Comparison of ENCODE assay signal across 9 cellular contexts in genomic region chr19:13718733-13719132, GRCh38. TPM values are rescaled to one million over a fixed set of nuclear protein-coding genes. Genes with fewer than 3 reads are reported as not detected.
A peak's percentile ranks its signal among the peaks of the same experiment; 100 is the strongest.
DNase-seq lines count a peak whose midpoint lies in the region; ATAC-seq and TF ChIP-seq lines count a peak whose summit lies in the region.
"Had no signal": no experiment of that assay in that cellular context is flagged by ENCODE, and none has a peak within 500 bp of the region (broad histone marks: within the 10 kb centered on the region; RNA-seq: fewer than 3 reads in every experiment).

No MANE protein-coding gene starts in this region.

- H3K4me1 ChIP-seq in Peyer's patch (no peaks in the 10 kb centered on the region), esophagus muscularis mucosa (peaks cover 0 to 5% (median 0%) of the 10 kb centered on the region in 4 donors)

- no peak overlapping the region for H3K4me3 Mint-ChIP-seq in progenitor cell of endocrine pancreas (ENCODE audit: low read depth)

- H3K27me3 Mint-ChIP-seq in progenitor cell of endocrine pancreas, result peaks cover 7% of the 10 kb centered on the region

- TF ChIP-seq POLR2A in Peyer's patch (IDR thresholded peaks at IDR 0.05) (no peak), esophagus muscularis mucosa (IDR thresholded peaks at IDR 0.05; ENCODE audit: low read depth) (no peak)

- TF ChIP-seq EP300 in esophagus muscularis mucosa (IDR thresholded peaks at IDR 0.05), result no peak

- POLR2A ChIA-PET in AG04449 (lab: Yijun Ruan, JAX), result interaction anchor here (0.8 kb wide), 1 partner anchor 13 kb away, joined by 3 read pairs; no protein-coding TSS in a partner anchor

- H3K36me3 Mint-ChIP-seq in progenitor cell of endocrine pancreas (ENCODE audit: insufficient read depth), result no peaks in the 10 kb centered on the region

- H3K4me1 Mint-ChIP-seq in progenitor cell of endocrine pancreas (ENCODE audit: low read depth), result peaks cover 4% of the 10 kb centered on the region

- peak; percentile 53 for TF ChIP-seq CTCF in AG04449 (IDR thresholded peaks at IDR 0.05; ENCODE audit: insufficient read depth, low read length, missing control alignments)
- TF ChIP-seq CTCF in LNCaP clone FGC (IDR thresholded peaks at IDR 0.05; ENCODE audit: control insufficient read depth, extremely low read depth, insufficient read depth), result peak; percentile 57
- peak in 4 of 6 experiments; percentile 5 to 40 (median 38) for TF ChIP-seq CTCF in Peyer's patch (IDR thresholded peaks at IDR 0.05)
- peak; percentile 28 to 41 (median 35) for TF ChIP-seq CTCF in esophagus muscularis mucosa (IDR thresholded peaks at IDR 0.05)
- peak; percentile 27 for TF ChIP-seq CTCF in progenitor cell of endocrine pancreas (IDR thresholded peaks at IDR 0.05; ENCODE audit: unreplicated experiment)

- intact Hi-C loops in esophagus muscularis mucosa (cut with DNase I), result no loop called here

- H3K4me3 ChIP-seq in AG04449 (ENCODE audit: low read depth, low read length), result no peak overlapping the region
- no peak overlapping the region for H3K4me3 ChIP-seq in LNCaP clone FGC (ENCODE audit: low read depth, low read length)
- no peak overlapping the region for H3K4me3 ChIP-seq in Peyer's patch
- no peak overlapping the region for H3K4me3 ChIP-seq in esophagus muscularis mucosa

- ATAC-seq in GM21360 (IDR thresholded peaks at IDR 0.05; ENCODE audit: unreplicated experiment), result no peak

- peaks cover 3% of the 10 kb centered on the region for H3K9me3 Mint-ChIP-seq in progenitor cell of endocrine pancreas (ENCODE audit: low read depth)

- DNase-seq in AG04449 (ENCODE audit: low read depth, low spot score), result peak; percentile 53
- peak; percentile 11 for DNase-seq in LNCaP clone FGC (ENCODE audit: low read depth)
- peak in 2 of 3 donors; percentile 49 to 53 for DNase-seq in Peyer's patch
- DNase-seq in esophagus muscularis mucosa (ENCODE audit: extremely low spot score), result no peak
- DNase-seq in progenitor cell of endocrine pancreas (ENCODE audit: low spot score, unreplicated experiment), result no peak
- no peak for DNase-seq in central memory CD4-positive, alpha-beta T cell
- no peak for DNase-seq in effector CD8-positive, alpha-beta T cell (lab: John Stamatoyannopoulos, UW)
- DNase-seq: DND-41 had no signal

- CTCF ChIA-PET in AG04449 (lab: Yijun Ruan, JAX), result interaction anchor here (1.0 to 14.9 kb wide), 9 partner anchors 12 to 440 kb away, joined by 3 to 278 read pairs (median 3); no protein-coding TSS in a partner anchor

- H3K9me3 ChIP-seq in Peyer's patch (no peaks in the 10 kb centered on the region), esophagus muscularis mucosa (no peaks in the 10 kb centered on the region)

- no peaks in the 10 kb centered on the region for H3K36me3 ChIP-seq in Peyer's patch
- no peaks in the 10 kb centered on the region for H3K36me3 ChIP-seq in esophagus muscularis mucosa

- H3K27ac ChIP-seq in Peyer's patch, result no peak overlapping the region
- H3K27ac ChIP-seq in esophagus muscularis mucosa (replicated peaks in 1 of 4), result no peak overlapping the region

- WGBS in esophagus muscularis mucosa, result 19% methylated on average over 9 of the region's 9 CpGs

- H3K27ac Mint-ChIP-seq in progenitor cell of endocrine pancreas, result peak overlapping the region; percentile 62

- H3K27me3 ChIP-seq in Peyer's patch (no peaks in the 10 kb centered on the region), esophagus muscularis mucosa (no peaks in the 10 kb centered on the region)

RNA-seq across cellular contexts. Expression of gene MRI1, which starts 45.6 kb away (rescaled TPM):
- 100 to 1,000 TPM in 2 of 4 donors, 10 to 100 TPM in 2; 59.2 to 126 (median 95.7) TPM for total RNA-seq in Peyer's patch
- total RNA-seq in esophagus muscularis mucosa, result 10 to 100 TPM; 28.2 to 60.2 (median 38.5) TPM
- total RNA-seq in progenitor cell of endocrine pancreas, result 20.3 and 23.0 TPM in 2 replicates

RNA-seq across cellular contexts. Expression of gene C19orf53, which starts 55.5 kb away (rescaled TPM):
- total RNA-seq in Peyer's patch (100 to 1,000 TPM in 1 of 4 donors, 10 to 100 TPM in 3; 71.3 to 148 (median 84.3) TPM), esophagus muscularis mucosa (100 to 1,000 TPM in 2 of 4 donors, 10 to 100 TPM in 2; 87.4 to 168 (median 104) TPM), progenitor cell of endocrine pancreas (78.4 and 90.1 TPM in 2 replicates)

Comparison
In these comparisons a context has a peak if more than half of its experiments do, and no peak if none do; other contexts are left out.
1. DNase-seq: peak in AG04449 (single experiment), LNCaP clone FGC (single experiment) and Peyer's patch (2 of 3); none in esophagus muscularis mucosa (single experiment), progenitor cell of endocrine pancreas (single experiment), central memory CD4-positive, alpha-beta T cell (single experiment) and effector CD8-positive, alpha-beta T cell (single experiment).
2. Peak in every context shown above with its lines, with median percentiles within 50 percentile points of each other: CTCF ChIP-seq.